ENCODE assay signal across 8 cellular contexts in genomic region chr16:89246903-89247733, GRCh38. TPM values are rescaled to one million over a fixed set of nuclear protein-coding genes. Genes with fewer than 3 reads are reported as not detected.
A peak's percentile ranks its signal among the peaks of the same experiment; 100 is the strongest.
DNase-seq lines count a peak whose midpoint lies in the region; ATAC-seq, FAIRE-seq and TF ChIP-seq lines count a peak whose summit lies in the region.

No MANE protein-coding gene starts in this region.

- 0 out of 2 replicates have a peak, but pooled peaks cover 3% of the 10 kb centered on the region for H3K79me2 ChIP-seq in SK-N-SH (ENCODE audit: insufficient read depth)

- intact Hi-C loops in Right ventricle myocardium superior (cut with DNase I): no loop called here
- intact Hi-C loops in pancreas (cut with DNase I): no loop called here

- H3F3A ChIP-seq in SK-N-SH (replicated peaks; ENCODE audit: insufficient read depth): no peaks in the 10 kb centered on the region

- H3K9me3 Mint-ChIP-seq in CD4-positive, CD25-positive, alpha-beta regulatory T cell: peaks cover 0 to 8% (median 3%) of the 10 kb centered on the region in 7 donors
- H3K9me3 Mint-ChIP-seq in IgD-negative memory B cell: peaks cover 0 to 7% (median 3%) of the 10 kb centered on the region in 3 donors
- H3K9me3 Mint-ChIP-seq in activated naive CD8-positive, alpha-beta T cell treated with anti-CD3 and anti-CD28 coated beads for 36 hours: peaks cover 8% of the 10 kb centered on the region

- no peaks in the 10 kb centered on the region for H3K27me3 ChIP-seq in CD4-positive, CD25-positive, alpha-beta regulatory T cell (ENCODE audit: control insufficient read depth, insufficient read depth, low read length)
- H3K27me3 ChIP-seq in SK-N-SH (ENCODE audit: insufficient read depth): no peaks in the 10 kb centered on the region
- H3K27me3 ChIP-seq in pancreas: no peaks in the 10 kb centered on the region
- no peaks in the 10 kb centered on the region for H3K27me3 ChIP-seq in thoracic aorta (replicated peaks; ENCODE audit: insufficient read depth)

- TF ChIP-seq RAD21 in SK-N-SH (IDR thresholded peaks at IDR 0.05; ENCODE audit: low read length): no peak

- peak overlapping the region in 2 of 3 donors; percentile 14 to 71 for H3K27ac Mint-ChIP-seq in CD4-positive, CD25-positive, alpha-beta regulatory T cell
- peak overlapping the region in 1 of 3 donors; percentile 65 for H3K27ac Mint-ChIP-seq in IgD-negative memory B cell
- H3K27ac Mint-ChIP-seq in activated naive CD8-positive, alpha-beta T cell treated with anti-CD3 and anti-CD28 coated beads for 36 hours: peak overlapping the region; percentile 38

- TF ChIP-seq CTCF in GM20000 (IDR thresholded peaks at IDR 0.05; ENCODE audit: extremely low read depth, missing control alignments) (no peak), SK-N-SH (IDR thresholded peaks at IDR 0.05) (no peak), pancreas (IDR thresholded peaks at IDR 0.05) (no peak), thoracic aorta (IDR thresholded peaks at IDR 0.05) (no peak)

- H3K4me1 ChIP-seq in CD4-positive, CD25-positive, alpha-beta regulatory T cell (ENCODE audit: control insufficient read depth, insufficient read depth, low read length, poor library complexity, severe bottlenecking): peaks cover 10% of the 10 kb centered on the region
- H3K4me1 ChIP-seq in SK-N-SH (ENCODE audit: control insufficient read depth in 1 of 2, insufficient read depth in 2 of 2, low read depth in 1 of 2, low read length in 1 of 2) (peaks cover 0 to 4% of the 10 kb centered on the region in 2 experiments; a peak in 2 of 4 replicates), pancreas (peaks cover 0 to 4% (median 0%) of the 10 kb centered on the region in 3 donors), thoracic aorta (ENCODE audit: control insufficient read depth in 1 of 2, low read depth in 2 of 2) (peaks cover 0 to 6% of the 10 kb centered on the region in 2 donors)

- peak overlapping the region; percentile 61 for H3K9ac ChIP-seq in SK-N-SH

- no peak overlapping the region for H3K4me3 ChIP-seq in CD4-positive, CD25-positive, alpha-beta regulatory T cell (ENCODE audit: low read depth, low read length)
- peak overlapping the region; percentile 52 to 60 for H3K4me3 ChIP-seq in SK-N-SH (ENCODE audit: low read depth in 2 of 2, low read length in 1 of 2)
- H3K4me3 ChIP-seq in pancreas: peak overlapping the region; percentile 26 to 59 (median 40)
- peak overlapping the region; percentile 76 for H3K4me3 ChIP-seq in thoracic aorta

- POLR2A ChIA-PET in SK-N-SH (lab: Yijun Ruan, JAX): interaction anchor here (0.7 to 1.5 kb wide), 3 partner anchors 30 to 261 kb away, joined by 3 to 8 read pairs (median 6); partner anchors contain the start of genes SPG7 and ZNF778

- TF ChIP-seq EP300 in SK-N-SH (IDR thresholded peaks at IDR 0.05; ENCODE audit: borderline replicate concordance in 1 of 2, low read depth in 1 of 2, low read length in 1 of 2): no peak

- peak overlapping the region; percentile 94 for H3K4me2 ChIP-seq in SK-N-SH

- H3K27me3 Mint-ChIP-seq in CD4-positive, CD25-positive, alpha-beta regulatory T cell: peaks cover 13% of the 10 kb centered on the region
- peaks cover 2% of the 10 kb centered on the region for H3K27me3 Mint-ChIP-seq in IgD-negative memory B cell
- H3K27me3 Mint-ChIP-seq in activated naive CD8-positive, alpha-beta T cell treated with anti-CD3 and anti-CD28 coated beads for 36 hours: no peaks in the 10 kb centered on the region

- CTCF ChIA-PET in SK-N-SH (lab: Yijun Ruan, JAX): interaction anchor here (0.8 to 1.3 kb wide), 4 partner anchors 16 to 318 kb away, joined by 3 to 4 read pairs (median 4); no protein-coding TSS in a partner anchor

- FAIRE-seq in pancreas (lab: Jason Lieb, UNC): no peak

- no peaks in the 10 kb centered on the region for H3K9me2 ChIP-seq in SK-N-SH

- H4K20me1 ChIP-seq in SK-N-SH (ENCODE audit: insufficient read depth): no peaks in the 10 kb centered on the region

- ATAC-seq in CD4-positive, CD25-positive, alpha-beta regulatory T cell (ENCODE audit: low read depth in 2 of 2): peak; percentile 88 to 89
- ATAC-seq in Right ventricle myocardium superior (ENCODE audit: poor library complexity): peak; percentile 98
- ATAC-seq in pancreas: peak; percentile 96 to 99 (median 97)
- ATAC-seq in thoracic aorta (ENCODE audit: insufficient number of reproducible peaks, low FRiP score, low read depth): peak; percentile 63

- H3K4me3 Mint-ChIP-seq in CD4-positive, CD25-positive, alpha-beta regulatory T cell: peak overlapping the region; percentile 73 to 88 (median 80)
- H3K4me3 Mint-ChIP-seq in IgD-negative memory B cell: peak overlapping the region; percentile 62 to 87 (median 72)
- H3K4me3 Mint-ChIP-seq in activated naive CD8-positive, alpha-beta T cell treated with anti-CD3 and anti-CD28 coated beads for 36 hours: peak overlapping the region; percentile 77

- peak overlapping the region; percentile 59; the same call in 1 of the 2 replicates for H2AFZ ChIP-seq in SK-N-SH (ENCODE audit: low read depth)

- peak overlapping the region; percentile 49 for H3K27ac ChIP-seq in CD4-positive, CD25-positive, alpha-beta regulatory T cell (ENCODE audit: insufficient read depth, low read length, poor library complexity, severe bottlenecking)
- H3K27ac ChIP-seq in SK-N-SH (ENCODE audit: low read depth in 2 of 2, low read length in 1 of 2): peak overlapping the region; percentile 32 to 66; a peak in 3 of 4 replicates
- no peak overlapping the region for H3K27ac ChIP-seq in pancreas
- no peak overlapping the region for H3K27ac ChIP-seq in thoracic aorta

- WGBS in SK-N-SH (ENCODE audit: low lambda C conversion rate): 6% methylated on average over 24 of the region's 78 CpGs
- 3% methylated on average over 25 to 78 of the region's 78 CpGs for WGBS in pancreas, 2 donors

- DNase-seq in CD4-positive, CD25-positive, alpha-beta regulatory T cell: peak; percentile 87 to 92 (median 89)
- DNase-seq in GM20000 (ENCODE audit: low spot score): peak; percentile 100
- peak; percentile 100 for DNase-seq in SK-N-SH
- peak; percentile 90 for DNase-seq in activated naive CD8-positive, alpha-beta T cell treated with anti-CD3 and anti-CD28 coated beads for 36 hours
- peak; percentile 93 for DNase-seq in Right ventricle myocardium superior
- peak; percentile 82 to 100 (median 95) for DNase-seq in pancreas
- DNase-seq in thoracic aorta (ENCODE audit: low spot score): peak; percentile 42

- H3K9me3 ChIP-seq in CD4-positive, CD25-positive, alpha-beta regulatory T cell (ENCODE audit: control insufficient read depth in 2 of 2, low read length in 2 of 2): peaks cover 6 to 10% of the 10 kb centered on the region in 2 experiments
- H3K9me3 ChIP-seq in SK-N-SH (no peaks in the 10 kb centered on the region), pancreas (no peaks in the 10 kb centered on the region), thoracic aorta (no peaks in the 10 kb centered on the region)

- peaks cover 3% of the 10 kb centered on the region for H3K36me3 Mint-ChIP-seq in CD4-positive, CD25-positive, alpha-beta regulatory T cell
- peaks cover 1% of the 10 kb centered on the region for H3K36me3 Mint-ChIP-seq in IgD-negative memory B cell
- H3K36me3 Mint-ChIP-seq in activated naive CD8-positive, alpha-beta T cell treated with anti-CD3 and anti-CD28 coated beads for 36 hours: peaks cover 7% of the 10 kb centered on the region

- peaks cover 0 to 29% (median 12%) of the 10 kb centered on the region in 4 donors for H3K4me1 Mint-ChIP-seq in CD4-positive, CD25-positive, alpha-beta regulatory T cell
- H3K4me1 Mint-ChIP-seq in IgD-negative memory B cell: peaks cover 0 to 8% (median 1%) of the 10 kb centered on the region in 3 donors
- H3K4me1 Mint-ChIP-seq in activated naive CD8-positive, alpha-beta T cell treated with anti-CD3 and anti-CD28 coated beads for 36 hours: peaks cover 10% of the 10 kb centered on the region

- no peaks in the 10 kb centered on the region for H3K36me3 ChIP-seq in CD4-positive, CD25-positive, alpha-beta regulatory T cell (ENCODE audit: control insufficient read depth, insufficient read depth, low read length)
- no peaks in the 10 kb centered on the region for H3K36me3 ChIP-seq in SK-N-SH (replicated peaks in 1 of 2; ENCODE audit: control insufficient read depth in 1 of 2, insufficient read depth in 2 of 2, low read length in 1 of 2)
- H3K36me3 ChIP-seq in pancreas: no peaks in the 10 kb centered on the region
- H3K36me3 ChIP-seq in thoracic aorta: no peaks in the 10 kb centered on the region

TF ChIP-seq in SK-N-SH, 30 proteins besides CTCF, POLR2A, EP300 and RAD21 (continues in another document):
- no peak for TF ChIP-seq YY1 (IDR thresholded peaks at IDR 0.05; ENCODE audit: low read depth)
- TF ChIP-seq NRF1 (IDR thresholded peaks at IDR 0.05; ENCODE audit: low read depth, low read length): peak; percentile 69
- TF ChIP-seq MXI1 (IDR thresholded peaks at IDR 0.05; ENCODE audit: low read depth, low read length): peak; percentile 60
- TF ChIP-seq MEF2A (IDR thresholded peaks at IDR 0.05; ENCODE audit: borderline replicate concordance, low read depth): no peak
- no peak for TF ChIP-seq NFIC (IDR thresholded peaks at IDR 0.05; ENCODE audit: borderline replicate concordance)
- TF ChIP-seq MAX (IDR thresholded peaks at IDR 0.05; ENCODE audit: low read depth): peak; percentile 76

RNA-seq across cellular contexts. Expression of gene ZNF778, which starts 29.6 kb away (rescaled TPM):
- 7.9 TPM for total RNA-seq in CD4-positive, CD25-positive, alpha-beta regulatory T cell
- polyA plus RNA-seq in CD4-positive, CD25-positive, alpha-beta regulatory T cell: 1 to 10 TPM; 3.3 to 4.9 (median 3.9) TPM
- polyA plus RNA-seq in IgD-negative memory B cell (1.3 TPM), SK-N-SH (2012; rRNA removed) (6.2 and 10.8 TPM in 2 replicates), pancreas (1 to 10 TPM; 1.2 to 3.3 TPM)
- 3.4 and 4.1 TPM in 2 replicates for polyA plus RNA-seq in SK-N-SH (2012; cell fraction: cytosol; rRNA removed)
- 8.1 and 10.9 TPM in 2 replicates for polyA plus RNA-seq in SK-N-SH (2012; cell fraction: nucleus; rRNA removed)
- 1 to 10 TPM; 8.9 to 9.6 TPM for total RNA-seq in activated naive CD8-positive, alpha-beta T cell treated with anti-CD3 and anti-CD28 coated beads for 36 hours
- total RNA-seq in Right ventricle myocardium superior (9.9 TPM), pancreas (10 to 100 TPM in 1 of 6 donors, 1 to 10 TPM in 5; 4.9 to 10.3 (median 6.3) TPM), thoracic aorta (10 to 100 TPM; 17.1 to 27.2 TPM)

RNA-seq across cellular contexts. Expression of gene SLC22A31, which starts 46.8 kb away (rescaled TPM):
- total RNA-seq in CD4-positive, CD25-positive, alpha-beta regulatory T cell: not detected
- polyA plus RNA-seq in CD4-positive, CD25-positive, alpha-beta regulatory T cell: under 1 TPM in 1 of 4 donors, not detected in 3; 0.14 TPM
- polyA plus RNA-seq in IgD-negative memory B cell: not detected
- 0.07 and 0.16 TPM in 2 replicates for polyA plus RNA-seq in SK-N-SH (2012; rRNA removed)
- polyA plus RNA-seq in SK-N-SH (2012; cell fraction: cytosol; rRNA removed): 0.04 TPM in 1 of 2 replicates, not detected in the other
- 1.5 and 2.3 TPM in 2 replicates for polyA plus RNA-seq in SK-N-SH (2012; cell fraction: nucleus; rRNA removed)
- not detected for total RNA-seq in activated naive CD8-positive, alpha-beta T cell treated with anti-CD3 and anti-CD28 coated beads for 36 hours
- total RNA-seq in Right ventricle myocardium superior: not detected
- total RNA-seq in pancreas: 10 to 100 TPM in 4 of 6 donors, 1 to 10 TPM in 1, under 1 TPM in 1; 0.37 to 49.7 (median 39.0) TPM
- polyA plus RNA-seq in pancreas: 100 to 1,000 TPM in 1 of 2 donors, 1 to 10 TPM in 1; 3.8 to 131 TPM
- total RNA-seq in thoracic aorta: under 1 TPM in 1 of 2 donors, not detected in 1; 0.81 TPM

Comparison
In these comparisons a context has a peak if more than half of its experiments do, and no peak if none do; other contexts are left out.
1. DNase-seq: peak in every context shown above with its lines; median percentile 100 in GM20000; 100 in SK-N-SH; 95 in pancreas; 93 in Right ventricle myocardium superior; 90 in activated naive CD8-positive, alpha-beta T cell treated with anti-CD3 and anti-CD28 coated beads for 36 hours; 89 in CD4-positive, CD25-positive, alpha-beta regulatory T cell; 42 in thoracic aorta.
2. H3K27ac ChIP-seq: peak in CD4-positive, CD25-positive, alpha-beta regulatory T cell (single experiment) and SK-N-SH (2 of 2); none in pancreas (0 of 4) and thoracic aorta (0 of 2).
3. Peak in every context shown above with its lines, with median percentiles within 50 percentile points of each other: ATAC-seq and H3K4me3 Mint-ChIP-seq.